In the genomic region with DNA sequence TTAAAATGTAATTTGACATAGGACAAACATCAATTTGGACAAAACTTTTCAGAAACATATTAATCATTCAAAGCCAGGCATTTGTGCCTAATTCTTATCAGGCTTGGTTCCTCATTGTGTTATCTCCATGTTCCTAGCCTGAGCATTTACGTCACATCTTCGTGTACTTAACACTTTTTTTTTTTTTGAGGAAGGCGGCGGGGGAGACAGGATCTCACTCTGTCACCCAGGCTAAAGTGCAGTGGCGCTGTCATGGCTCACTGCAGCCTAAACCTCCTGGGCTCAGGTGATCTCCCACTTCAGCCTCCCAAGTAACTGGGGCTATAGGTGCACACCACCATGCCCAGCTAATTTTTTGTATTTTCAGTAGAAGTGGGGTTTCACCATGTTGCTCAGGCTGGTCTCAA, we compare ENCODE assay signal across 17 cellular contexts. TPM values are rescaled to one million over a fixed set of nuclear protein-coding genes. Genes with fewer than 3 reads are reported as not detected.
DNase-seq lines count a peak whose midpoint lies in the region; ATAC-seq and TF ChIP-seq lines count a peak whose summit lies in the region.
"Had no signal": no experiment of that assay in that cellular context is flagged by ENCODE, and none has a peak within 500 bp of the region (broad histone marks: within the 10 kb centered on the region; RNA-seq: fewer than 3 reads in every experiment).

No MANE protein-coding gene starts in this region.

- H3K36me3 ChIP-seq in liver (ENCODE audit: control insufficient read depth in 4 of 4, insufficient read depth in 3 of 4, low read depth in 1 of 4, low read length in 3 of 4), result no peaks in the 10 kb centered on the region

- H3K4me1 Mint-ChIP-seq in activated naive CD8-positive, alpha-beta T cell treated with anti-CD3 and anti-CD28 coated beads, Interleukin-2, amount 10 ng/mL, durations not matched to agents 7 days and 5 days, result peaks cover 11% of the 10 kb centered on the region
- H3K4me1 Mint-ChIP-seq in chondrocyte (ENCODE audit: low read depth), result peaks cover 15% of the 10 kb centered on the region

- no peaks in the 10 kb centered on the region for H3K9me3 Mint-ChIP-seq in activated naive CD8-positive, alpha-beta T cell treated with anti-CD3 and anti-CD28 coated beads, Interleukin-2, amount 10 ng/mL, durations not matched to agents 7 days and 5 days
- H3K9me3 Mint-ChIP-seq in chondrocyte (ENCODE audit: low read depth), result no peaks in the 10 kb centered on the region
- H3K9me3 Mint-ChIP-seq: activated naive CD4-positive, alpha-beta T cell treated with anti-CD3 and anti-CD28 coated beads, Interleukin-2, amount 10 ng/mL, durations not matched to agents 7 days and 5 days had no signal

- POLR2A ChIA-PET in activated naive CD8-positive, alpha-beta T cell treated with anti-CD3 and anti-CD28 coated beads, Interleukin-2, amount 10 ng/mL, durations not matched to agents 7 days and 5 days (lab: Charles Lee), result interaction anchor here (0.7 to 4.1 kb wide), 3 partner anchors 19 to 292 kb away, joined by 3 to 17 read pairs (median 4); a partner anchor contains a TSS

- H3K27me3 Mint-ChIP-seq in activated naive CD8-positive, alpha-beta T cell treated with anti-CD3 and anti-CD28 coated beads, Interleukin-2, amount 10 ng/mL, durations not matched to agents 7 days and 5 days, result no peaks in the 10 kb centered on the region
- H3K27me3 Mint-ChIP-seq in chondrocyte (ENCODE audit: low read depth), result no peaks in the 10 kb centered on the region
- H3K27me3 Mint-ChIP-seq: activated naive CD4-positive, alpha-beta T cell treated with anti-CD3 and anti-CD28 coated beads, Interleukin-2, amount 10 ng/mL, durations not matched to agents 7 days and 5 days had no signal

- no peak for TF ChIP-seq RAD21 in liver (IDR thresholded peaks at IDR 0.05)

- DNase-seq in DMS53 (lab: John Stamatoyannopoulos, UW) (peak; percentile 70), NAMALWA (ENCODE audit: low spot score) (peak; percentile 39), chondrocyte (ENCODE audit: low spot score) (no peak), C1 segment of cervical spinal cord (lab: John Stamatoyannopoulos, UW) (no peak), LoVo (ENCODE audit: low spot score) (no peak)
- DNase-seq in activated naive CD8-positive, alpha-beta T cell treated with anti-CD3 and anti-CD28 coated beads, Interleukin-2, amount 10 ng/mL, durations not matched to agents 7 days and 5 days, result no peak
- DNase-seq: activated naive CD4-positive, alpha-beta T cell treated with anti-CD3 and anti-CD28 coated beads, Interleukin-2, amount 10 ng/mL, durations not matched to agents 7 days and 5 days; central memory CD4-positive, alpha-beta T cell; DND-41; kidney; NCI-H2107; NCI-H82; SHP77 treated with DMSO at 0.1 percent for 48 hours; stimulated activated CD4-positive, alpha-beta T cell treated with anti-CD3 and anti-CD28 coated beads, Interleukin-1b, Interleukin-23, amount 100 ng/mL, for 48 hours had no signal

- H3K4me1 ChIP-seq in liver (ENCODE audit: control insufficient read depth in 4 of 4, insufficient read depth in 4 of 4, low read length in 3 of 4), result peaks cover 0 to 7% (median 3%) of the 10 kb centered on the region in 4 donors

- no peaks in the 10 kb centered on the region for H3K27me3 ChIP-seq in liver (ENCODE audit: control insufficient read depth in 4 of 4, insufficient read depth in 4 of 4, low read length in 3 of 4)
- H3K27me3 ChIP-seq: tibial nerve had no signal

- ATAC-seq in activated naive CD8-positive, alpha-beta T cell treated with anti-CD3 and anti-CD28 coated beads, Interleukin-2, amount 10 ng/mL, durations not matched to agents 7 days and 5 days (ENCODE audit: low read depth), result no peak
- ATAC-seq in GM18861 (IDR thresholded peaks at IDR 0.05; ENCODE audit: unreplicated experiment), result no peak

- peaks cover 9% of the 10 kb centered on the region for H3K36me3 Mint-ChIP-seq in activated naive CD8-positive, alpha-beta T cell treated with anti-CD3 and anti-CD28 coated beads, Interleukin-2, amount 10 ng/mL, durations not matched to agents 7 days and 5 days
- peaks cover 5% of the 10 kb centered on the region for H3K36me3 Mint-ChIP-seq in chondrocyte (ENCODE audit: low read depth)

- H3K4me3 Mint-ChIP-seq in activated naive CD8-positive, alpha-beta T cell treated with anti-CD3 and anti-CD28 coated beads, Interleukin-2, amount 10 ng/mL, durations not matched to agents 7 days and 5 days, result no peak overlapping the region
- no peak overlapping the region for H3K4me3 Mint-ChIP-seq in chondrocyte (ENCODE audit: unreplicated experiment)
- H3K4me3 Mint-ChIP-seq: activated naive CD4-positive, alpha-beta T cell treated with anti-CD3 and anti-CD28 coated beads, Interleukin-2, amount 10 ng/mL, durations not matched to agents 7 days and 5 days had no signal

- no peak overlapping the region for H3K27ac ChIP-seq in liver (ENCODE audit: low read depth in 1 of 2, low read length in 2 of 2)
- H3K27ac ChIP-seq: tibial nerve had no signal

- TF ChIP-seq CTCF in liver (IDR thresholded peaks at IDR 0.05; ENCODE audit: low read depth, low read length, missing input control) (no peak), chondrocyte (IDR thresholded peaks at IDR 0.05) (no peak)

- peak overlapping the region; percentile 1 for H3K27ac Mint-ChIP-seq in activated naive CD8-positive, alpha-beta T cell treated with anti-CD3 and anti-CD28 coated beads, Interleukin-2, amount 10 ng/mL, durations not matched to agents 7 days and 5 days
- no peak overlapping the region for H3K27ac Mint-ChIP-seq in chondrocyte (ENCODE audit: unreplicated experiment)

- no peak overlapping the region for H3K9ac ChIP-seq in liver (ENCODE audit: low read depth in 1 of 2, low read length in 2 of 2)

- no peak overlapping the region for H3K4me3 ChIP-seq in liver (ENCODE audit: low read depth in 1 of 3, low read length in 3 of 3)
- H3K4me3 ChIP-seq: tibial nerve had no signal

- WGBS in liver, result 27% methylated on average over 5 of the region's 5 CpGs

- H3K9me3 ChIP-seq in liver (ENCODE audit: control insufficient read depth in 4 of 4, low read length in 3 of 4), result no peaks in the 10 kb centered on the region
- H3K9me3 ChIP-seq: tibial nerve had no signal

TF ChIP-seq in liver, 16 proteins besides CTCF, POLR2A, EP300 and RAD21:
- TF ChIP-seq RXRA (IDR thresholded peaks at IDR 0.05) (no peak), HNF4A (conservative IDR thresholded peaks at IDR 0.05) (peak; percentile 16 to 51)

RNA-seq across cellular contexts. Expression of a gene that starts 19.8 kb away (rescaled TPM):
- total RNA-seq in activated naive CD8-positive, alpha-beta T cell treated with anti-CD3 and anti-CD28 coated beads, Interleukin-2, amount 10 ng/mL, durations not matched to agents 7 days and 5 days, result 100 to 1,000 TPM; 653 to 667 TPM
- total RNA-seq in liver, result 100 to 1,000 TPM; 128 to 168 TPM
- polyA plus RNA-seq in liver, result 100 to 1,000 TPM; 195 to 295 TPM
- total RNA-seq in chondrocyte, result 311 to 604 TPM (median 313 TPM) in 3 replicates

RNA-seq across cellular contexts. Expression of a gene that starts 20.8 kb away (rescaled TPM):
- total RNA-seq in activated naive CD8-positive, alpha-beta T cell treated with anti-CD3 and anti-CD28 coated beads, Interleukin-2, amount 10 ng/mL, durations not matched to agents 7 days and 5 days, result 100 to 1,000 TPM; 227 to 235 TPM
- total RNA-seq in liver (10 to 100 TPM; 35.0 to 53.3 TPM), chondrocyte (98.7 to 132 TPM (median 102 TPM) in 3 replicates)
- 10 to 100 TPM; 26.9 to 31.1 TPM for polyA plus RNA-seq in liver

RNA-seq across cellular contexts. Expression of a gene that starts 28.8 kb away (rescaled TPM):
- total RNA-seq in activated naive CD8-positive, alpha-beta T cell treated with anti-CD3 and anti-CD28 coated beads, Interleukin-2, amount 10 ng/mL, durations not matched to agents 7 days and 5 days, result 10 to 100 TPM in 1 of 2 experiments, 1 to 10 TPM in 1; 10.0 to 10.3 TPM
- total RNA-seq in liver, result 1 to 10 TPM in 1 of 2 donors, under 1 TPM in 1; 0.92 to 1.9 TPM
- polyA plus RNA-seq in liver, result 1 to 10 TPM in 1 of 2 donors, under 1 TPM in 1; 0.32 to 1.8 TPM
- total RNA-seq in chondrocyte, result 0.17 to 0.79 TPM (median 0.52 TPM) in 3 replicates

Comparison
In these comparisons a context has a peak if more than half of its experiments do, and no peak if none do; other contexts are left out.
1. DNase-seq: peak in DMS53 (single experiment) and NAMALWA (single experiment); none in activated naive CD8-positive, alpha-beta T cell treated with anti-CD3 and anti-CD28 coated beads, Interleukin-2, amount 10 ng/mL, durations not matched to agents 7 days and 5 days (single experiment), chondrocyte (single experiment), C1 segment of cervical spinal cord (0 of 14) and LoVo (single experiment).